In the genomic region with DNA sequence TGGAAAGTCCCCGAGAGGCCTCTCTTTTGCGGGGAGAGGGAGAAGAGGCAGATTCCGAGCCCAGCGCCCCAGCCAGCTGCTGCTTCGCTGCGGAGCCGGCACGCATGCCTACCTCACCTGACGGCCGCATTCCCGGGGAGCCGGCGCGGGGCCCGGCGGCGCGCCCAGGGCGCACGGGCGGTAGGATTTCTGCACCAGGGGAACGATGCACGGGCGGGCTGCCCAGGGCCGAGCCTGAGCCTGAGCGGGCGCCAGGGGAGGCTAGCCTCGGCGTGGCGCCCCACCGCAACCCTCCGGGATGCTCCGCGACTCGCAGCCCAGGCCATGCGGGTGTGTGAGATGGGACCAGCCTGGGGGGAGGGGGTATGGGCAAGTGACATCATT, we compare ENCODE assay signal across 9 cellular contexts.
DNase-seq lines count a peak whose midpoint lies in the region; TF ChIP-seq lines count a peak whose summit lies in the region.
"Had no signal": no experiment of that assay in that cellular context is flagged by ENCODE, and none has a peak within 500 bp of the region (broad histone marks: within the 10 kb centered on the region; RNA-seq: fewer than 3 reads in every experiment).

No MANE protein-coding gene starts in this region.

- no peak overlapping the region for H3K9ac ChIP-seq in skeletal muscle tissue (ENCODE audit: low read depth in 1 of 3, low read length in 3 of 3)

- H3K27me3 Mint-ChIP-seq in activated T-helper 1 cell treated with anti-CD3 and anti-CD28 coated beads, Interleukin-12 subunit alpha, Interleukin-12 subunit beta, Interleukin-2, Interleukin-4 antibody, amounts not matched to agents 30 ng/mL and 10 ng/mL and 1 ng/mL, durations not matched to agents 14 hours and 24 hours and 36 hours (ENCODE audit: insufficient read depth) = peaks cover 4% of the 10 kb centered on the region

- peak overlapping the region; percentile 87 for H3K27ac Mint-ChIP-seq in activated T-helper 1 cell treated with anti-CD3 and anti-CD28 coated beads, Interleukin-12 subunit alpha, Interleukin-12 subunit beta, Interleukin-2, Interleukin-4 antibody, amounts not matched to agents 30 ng/mL and 10 ng/mL and 1 ng/mL, durations not matched to agents 14 hours and 24 hours and 36 hours
- H3K27ac Mint-ChIP-seq: dendritic cell treated with granulocyte-macrophage colony-stimulating factor and Interleukin-4, amounts not matched to agents 40 ng/mL and 50 ng/mL, for 4 days had no signal

- H4K20me1 ChIP-seq in hepatocyte (ENCODE audit: insufficient read depth, poor library complexity, severe bottlenecking) = no peaks in the 10 kb centered on the region

- no peak for TF ChIP-seq CTCF in HFF-Myc (IDR thresholded peaks at IDR 0.05; ENCODE audit: low read depth, low read length, missing control alignments)
- TF ChIP-seq CTCF in hepatocyte (IDR thresholded peaks at IDR 0.05; ENCODE audit: poor library complexity) = no peak

- peaks cover 5% of the 10 kb centered on the region for H3K36me3 Mint-ChIP-seq in activated T-helper 1 cell treated with anti-CD3 and anti-CD28 coated beads, Interleukin-12 subunit alpha, Interleukin-12 subunit beta, Interleukin-2, Interleukin-4 antibody, amounts not matched to agents 30 ng/mL and 10 ng/mL and 1 ng/mL, durations not matched to agents 14 hours and 24 hours and 36 hours (ENCODE audit: low read depth)

- peaks cover 3% of the 10 kb centered on the region for H3K9me3 Mint-ChIP-seq in activated T-helper 1 cell treated with anti-CD3 and anti-CD28 coated beads, Interleukin-12 subunit alpha, Interleukin-12 subunit beta, Interleukin-2, Interleukin-4 antibody, amounts not matched to agents 30 ng/mL and 10 ng/mL and 1 ng/mL, durations not matched to agents 14 hours and 24 hours and 36 hours
- H3K9me3 Mint-ChIP-seq: dendritic cell treated with granulocyte-macrophage colony-stimulating factor and Interleukin-4, amounts not matched to agents 40 ng/mL and 50 ng/mL, for 4 days had no signal

- H3K4me2 ChIP-seq in hepatocyte = peak overlapping the region; percentile 79

- no peak overlapping the region for H2AFZ ChIP-seq in hepatocyte

- H3K27ac ChIP-seq in hepatocyte (no peak overlapping the region), skeletal muscle tissue (ENCODE audit: low read depth, low read length) (no peak overlapping the region)

- H3K9me2 ChIP-seq in hepatocyte (replicated peaks; ENCODE audit: insufficient read depth) = no peaks in the 10 kb centered on the region

- H3K4me3 ChIP-seq in HFF-Myc (replicated peaks; ENCODE audit: low read depth, low read length) = peak overlapping the region; percentile 31
- H3K4me3 ChIP-seq in hepatocyte = no peak overlapping the region
- H3K4me3 ChIP-seq in skeletal muscle tissue (ENCODE audit: low read length in 3 of 3) = peak overlapping the region; percentile 25 to 63 (median 61)

- no peaks in the 10 kb centered on the region for H3K79me2 ChIP-seq in hepatocyte

- 40% methylated on average over 34 of the region's 36 CpGs for WGBS in hepatocyte (ENCODE audit: low lambda C conversion rate, missing lambda C conversion rate)

- intact Hi-C loops in activated T-helper 1 cell treated with anti-CD3 and anti-CD28 coated beads, Interleukin-12 subunit alpha, Interleukin-12 subunit beta, Interleukin-2, Interleukin-4 antibody, amounts not matched to agents 30 ng/mL and 10 ng/mL and 1 ng/mL, durations not matched to agents 14 hours and 24 hours and 36 hours (cut with micrococcal nuclease) = no loop called here

- H3K4me1 ChIP-seq in hepatocyte (ENCODE audit: insufficient read depth) (no peaks in the 10 kb centered on the region), skeletal muscle tissue (ENCODE audit: control insufficient read depth in 3 of 3, insufficient read depth in 3 of 3, low read length in 3 of 3) (peaks cover 2 to 13% (median 4%) of the 10 kb centered on the region in 3 donors)

- H3K9me3 ChIP-seq in hepatocyte (ENCODE audit: low read depth) (no peaks in the 10 kb centered on the region), skeletal muscle tissue (ENCODE audit: control insufficient read depth in 3 of 3, low read length in 3 of 3) (no peaks in the 10 kb centered on the region)

- peaks cover 24% of the 10 kb centered on the region for H3K4me1 Mint-ChIP-seq in activated T-helper 1 cell treated with anti-CD3 and anti-CD28 coated beads, Interleukin-12 subunit alpha, Interleukin-12 subunit beta, Interleukin-2, Interleukin-4 antibody, amounts not matched to agents 30 ng/mL and 10 ng/mL and 1 ng/mL, durations not matched to agents 14 hours and 24 hours and 36 hours (ENCODE audit: low read depth)

- no peaks in the 10 kb centered on the region for H3K36me3 ChIP-seq in hepatocyte (replicated peaks; ENCODE audit: insufficient read depth, low read depth)
- H3K36me3 ChIP-seq in skeletal muscle tissue (ENCODE audit: control insufficient read depth in 3 of 3, insufficient read depth in 3 of 3, low read length in 3 of 3) = no peaks in the 10 kb centered on the region

- DNase-seq in HFF-Myc (ENCODE audit: extremely low read depth, low read depth) (no peak), hepatocyte (ENCODE audit: low spot score) (peak; percentile 11), HK-2 (ENCODE audit: unreplicated experiment) (no peak), 8988T (no peak), Ammon's horn (ENCODE audit: low spot score) (no peak)
- no peak for DNase-seq in activated T-helper 1 cell treated with anti-CD3 and anti-CD28 coated beads, Interleukin-12 subunit alpha, Interleukin-12 subunit beta, Interleukin-2, Interleukin-4 antibody, amounts not matched to agents 30 ng/mL and 10 ng/mL and 1 ng/mL, durations not matched to agents 14 hours and 24 hours and 36 hours (ENCODE audit: low spot score)
- DNase-seq: NCI-H524 treated with DMSO at 0.1 percent for 48 hours had no signal

- H3K4me3 Mint-ChIP-seq in activated T-helper 1 cell treated with anti-CD3 and anti-CD28 coated beads, Interleukin-12 subunit alpha, Interleukin-12 subunit beta, Interleukin-2, Interleukin-4 antibody, amounts not matched to agents 30 ng/mL and 10 ng/mL and 1 ng/mL, durations not matched to agents 14 hours and 24 hours and 36 hours = peak overlapping the region; percentile 93
- H3K4me3 Mint-ChIP-seq: dendritic cell treated with granulocyte-macrophage colony-stimulating factor and Interleukin-4, amounts not matched to agents 40 ng/mL and 50 ng/mL, for 4 days had no signal

- peaks cover 7% of the 10 kb centered on the region for H3K27me3 ChIP-seq in hepatocyte
- H3K27me3 ChIP-seq in skeletal muscle tissue (ENCODE audit: control insufficient read depth in 3 of 3, insufficient read depth in 3 of 3, low read length in 3 of 3) = peaks cover 0 to 6% (median 0%) of the 10 kb centered on the region in 3 donors
